Comparison of ENCODE assay signal across 9 cellular contexts in the genomic region with DNA sequence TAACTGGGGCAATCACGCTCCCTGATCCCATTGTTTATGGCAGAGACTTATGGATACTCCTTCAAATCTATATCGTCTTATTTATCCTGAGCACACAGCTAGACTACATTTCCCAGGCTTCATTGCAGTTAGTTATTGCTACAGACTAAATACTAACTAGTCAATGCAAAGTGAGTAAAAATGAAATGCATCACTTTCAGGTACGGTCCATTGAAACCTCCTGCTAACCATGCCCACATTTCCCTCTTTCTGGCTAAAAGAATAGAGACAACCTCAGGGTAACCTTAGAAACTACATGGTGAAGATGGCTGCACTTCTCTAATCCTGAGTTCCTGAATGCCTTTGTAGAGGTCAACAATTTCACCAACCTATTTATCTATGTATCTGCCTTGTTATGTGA.
"Had no signal": no experiment of that assay in that cellular context is flagged by ENCODE, and none has a peak within 500 bp of the region (broad histone marks: within the 10 kb centered on the region; RNA-seq: fewer than 3 reads in every experiment).

No MANE protein-coding gene starts in this region.

- H3K9me3 ChIP-seq: pancreas had no signal

- ATAC-seq: esophagus mucosa, pancreas had no signal

- H3K4me3 ChIP-seq: cardiac muscle cell, lung, pancreas had no signal

- DNase-seq: activated CD4-positive, alpha-beta T cell treated with anti-CD3 and anti-CD28 coated beads for 48 hours; activated naive CD4-positive, alpha-beta T cell treated with anti-CD3 and anti-CD28 coated beads for 36 hours; midbrain; pancreas; stimulated activated CD4-positive, alpha-beta T cell treated with anti-CD3 and anti-CD28 coated beads, Interleukin-15, amount 100 ng/mL, for 24 hours; stimulated activated CD4-positive, alpha-beta T cell treated with anti-CD3 and anti-CD28 coated beads, Interleukin-4, amount 100 ng/mL, for 4 hours had no signal

- H3K36me3 ChIP-seq: cardiac muscle cell, pancreas had no signal

- H3K27me3 ChIP-seq: cardiac muscle cell, pancreas had no signal

- H3K27ac ChIP-seq: cardiac muscle cell, pancreas had no signal

- H3K4me1 ChIP-seq: pancreas had no signal
